Comparison of ENCODE assay signal across 1 cellular context in genomic region chr3:70658779-70659310, GRCh38.
TF ChIP-seq lines count a peak whose summit lies in the region.

No MANE protein-coding gene starts in this region.

TF ChIP-seq in GM23338, 12 proteins besides CTCF, POLR2A, EP300 and RAD21 (continued from another document):
- TF ChIP-seq ZNF462 (CRISPR knock-in tag; IDR thresholded peaks at IDR 0.05): no peak
